Comparison of ENCODE assay signal across 30 cellular contexts in genomic region chr17:27370776-27371175, GRCh38.
"Had no signal": no experiment of that assay in that cellular context is flagged by ENCODE, and none has a peak within 500 bp of the region (broad histone marks: within the 10 kb centered on the region; RNA-seq: fewer than 3 reads in every experiment).

No MANE protein-coding gene starts in this region.

- FAIRE-seq: urothelium cell line had no signal

- H3K4me2 ChIP-seq: neural progenitor cell, smooth muscle cell had no signal

- H3K79me2 ChIP-seq: parathyroid adenoma had no signal

- H3K27me3 ChIP-seq: neural progenitor cell, ovary, spleen, stomach, thyroid gland, tibial nerve, upper lobe of left lung had no signal

- H3K36me3 Mint-ChIP-seq: natural killer cell had no signal

- H3K36me3 ChIP-seq: neural progenitor cell, ovary, spleen, stomach, thoracic aorta, thyroid gland, tibial nerve, upper lobe of left lung had no signal

- H3K27ac Mint-ChIP-seq: naive thymus-derived CD4-positive, alpha-beta T cell; natural killer cell; nephron; neural progenitor cell; progenitor cell of endocrine pancreas; stimulated activated memory B cell treated with anti-CD40 and anti-IgM and Interleukin-4, amounts not matched to agents 10 μg/mL and 1 μg/mL and 100 μg/mL, for 72 hours; stimulated activated naive CD8-positive, alpha-beta T cell treated with anti-CD3 and anti-CD28 coated beads, Interleukin-15, Interleukin-2, amounts not matched to agents 100 ng/mL and 50 ng/mL, for 24 hours had no signal

- H3K4me1 Mint-ChIP-seq: naive thymus-derived CD4-positive, alpha-beta T cell; natural killer cell; stimulated activated memory B cell treated with anti-CD40 and anti-IgM and Interleukin-4, amounts not matched to agents 10 μg/mL and 1 μg/mL and 100 μg/mL, for 72 hours had no signal

- ATAC-seq: naive thymus-derived CD4-positive, alpha-beta T cell; natural killer cell; psoas muscle; right cardiac atrium; sciatic nerve; stimulated activated memory B cell treated with anti-CD40 and anti-IgM and Interleukin-4, amounts not matched to agents 10 μg/mL and 1 μg/mL and 100 μg/mL, for 72 hours had no signal

- H3K9me3 ChIP-seq: ovary, psoas muscle, thoracic aorta, thyroid gland had no signal

- DNase-seq: naive thymus-derived CD4-positive, alpha-beta T cell; natural killer cell; occipital lobe; ovary; posterior cingulate gyrus; psoas muscle; right cardiac atrium; spleen; stimulated activated CD4-positive, alpha-beta T cell treated with anti-CD3 and anti-CD28 coated beads, Interleukin-12 subunit alpha, Interleukin-12 subunit beta, amount 100 ng/mL, for 4 hours; stimulated activated CD4-positive, alpha-beta T cell treated with anti-CD3 and anti-CD28 coated beads, Interleukin-1b, Interleukin-23, amount 100 ng/mL, for 48 hours; stimulated activated CD4-positive, alpha-beta T cell treated with anti-CD3 and anti-CD28 coated beads, Interleukin-4, amount 100 ng/mL, for 1 hour; stimulated activated CD4-positive, alpha-beta T cell treated with anti-CD3 and anti-CD28 coated beads, Interleukin-4, amount 100 ng/mL, for 4 hours; stimulated activated CD8-positive, alpha-beta memory T cell treated with anti-CD3 and anti-CD28 coated beads, Interleukin-4, amount 100 ng/mL, for 48 hours; stimulated activated naive CD4-positive, alpha-beta T cell treated with Interleukin-2 at 50 U/mL for 16 hours; stomach; thyroid gland; trophoblast cell; upper lobe of left lung had no signal

- H3K4me3 Mint-ChIP-seq: naive thymus-derived CD4-positive, alpha-beta T cell; natural killer cell; nephron; neural progenitor cell; stimulated activated memory B cell treated with anti-CD40 and anti-IgM and Interleukin-4, amounts not matched to agents 10 μg/mL and 1 μg/mL and 100 μg/mL, for 72 hours; stimulated activated naive CD8-positive, alpha-beta T cell treated with anti-CD3 and anti-CD28 coated beads, Interleukin-15, Interleukin-2, amounts not matched to agents 100 ng/mL and 50 ng/mL, for 24 hours had no signal

- H2AFZ ChIP-seq: neural progenitor cell, parathyroid adenoma had no signal

- H3K27ac ChIP-seq: neural progenitor cell, ovary, parathyroid adenoma, psoas muscle, skin epidermis, spleen, stomach, thoracic aorta, thyroid gland, tibial nerve, upper lobe of left lung had no signal

- H3K9ac ChIP-seq: neural progenitor cell, parathyroid adenoma had no signal

- H3K4me1 ChIP-seq: neural progenitor cell, parathyroid adenoma, psoas muscle, stomach, thyroid gland, tibial nerve, upper lobe of left lung had no signal

- H3K4me3 ChIP-seq: neural progenitor cell, ovary, psoas muscle, skin epidermis, smooth muscle cell, spleen, stomach, thoracic aorta, thyroid gland, tibial nerve, upper lobe of left lung had no signal
